21 cellular contexts compared by ENCODE assay signal in the genomic region with DNA sequence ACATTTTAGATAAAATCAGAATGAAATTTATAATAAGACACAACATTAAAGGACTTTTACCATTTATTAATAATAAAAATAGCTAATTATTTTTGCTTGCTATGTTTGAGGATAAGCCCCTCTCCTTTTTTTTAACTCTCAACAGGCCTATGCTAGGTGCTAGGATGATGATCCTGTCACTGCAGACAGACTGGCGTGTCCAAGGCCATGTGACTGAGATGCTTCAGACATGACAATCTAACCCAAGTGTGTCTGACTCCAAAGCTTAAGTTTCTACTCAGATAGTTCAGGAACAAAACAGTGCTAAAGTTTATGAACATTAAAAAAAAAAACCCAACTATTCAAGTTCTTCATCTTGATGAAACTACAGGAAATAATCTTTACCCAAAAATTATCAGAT. TPM values are rescaled to one million over a fixed set of nuclear protein-coding genes. Genes with fewer than 3 reads are reported as not detected.
DNase-seq lines count a peak whose midpoint lies in the region; ATAC-seq and TF ChIP-seq lines count a peak whose summit lies in the region.
"Had no signal": no experiment of that assay in that cellular context is flagged by ENCODE, and none has a peak within 500 bp of the region (broad histone marks: within the 10 kb centered on the region; RNA-seq: fewer than 3 reads in every experiment).

No MANE protein-coding gene starts in this region.

- H3K27ac Mint-ChIP-seq in CD4-positive, alpha-beta T cell, result peak overlapping the region; percentile 69
- H3K27ac Mint-ChIP-seq in central memory CD8-positive, alpha-beta T cell (ENCODE audit: low read depth), result peak overlapping the region; percentile 11
- H3K27ac Mint-ChIP-seq: GM23338 had no signal

- WGBS in psoas muscle, 3 donors, result 33 to 63% (median 45%) methylated on average over 1 of the region's 1 CpG

- H3K36me3 Mint-ChIP-seq in CD4-positive, alpha-beta T cell (ENCODE audit: low read depth), result no peaks in the 10 kb centered on the region
- no peaks in the 10 kb centered on the region for H3K36me3 Mint-ChIP-seq in central memory CD8-positive, alpha-beta T cell (ENCODE audit: insufficient read depth)
- H3K36me3 Mint-ChIP-seq: CD8-positive, alpha-beta memory T cell had no signal

- H3K36me3 ChIP-seq in psoas muscle (ENCODE audit: insufficient read depth in 1 of 2, low read depth in 1 of 2), result no peaks in the 10 kb centered on the region
- no peaks in the 10 kb centered on the region for H3K36me3 ChIP-seq in OCI-LY7 (ENCODE audit: insufficient read depth, low read length)
- H3K36me3 ChIP-seq: BLaER1, SJSA1 had no signal

- peaks cover 50% of the 10 kb centered on the region for H3K4me1 Mint-ChIP-seq in CD4-positive, alpha-beta T cell (ENCODE audit: low read depth)
- H3K4me1 Mint-ChIP-seq in central memory CD8-positive, alpha-beta T cell, result peaks cover 27% of the 10 kb centered on the region

- CTCF ChIA-PET in CD4-positive, alpha-beta T cell (lab: Charles Lee), result interaction anchor here (1.4 to 2.1 kb wide), 2 partner anchors 8 to 9 kb away, joined by 4 to 11 read pairs; no protein-coding TSS in a partner anchor
- CTCF ChIA-PET in OCI-LY7 (lab: Charles Lee; ENCODE audit: unreplicated experiment), result no interaction called here

- DNase-seq in CD4-positive, alpha-beta T cell, result no peak
- DNase-seq in central memory CD8-positive, alpha-beta T cell (ENCODE audit: low spot score in 2 of 2), result no peak
- DNase-seq in left ventricle myocardium superior (no peak), psoas muscle (no peak), NCI-H1694 treated with DMSO at 0.1 percent for 48 hours (lab: John Stamatoyannopoulos, UW) (no peak), OCI-LY7 (ENCODE audit: low spot score) (no peak)
- no peak for DNase-seq in activated CD8-positive, alpha-beta memory T cell treated with anti-CD3 and anti-CD28 coated beads for 24 hours
- DNase-seq: CD8-positive, alpha-beta memory T cell; DMS79; HCEC 1CT; MV-4-11; NCI-H187; NCI-H345; NCI-H524 treated with DMSO at 0.1 percent for 48 hours; PC-3; RPMI8226 had no signal

- no peaks in the 10 kb centered on the region for H3K27me3 ChIP-seq in CD4-positive, alpha-beta T cell (ENCODE audit: control insufficient read depth, insufficient read depth, low read length)
- H3K27me3 ChIP-seq in psoas muscle (ENCODE audit: insufficient read depth in 3 of 3, low read length in 2 of 3), result no peaks in the 10 kb centered on the region
- H3K27me3 ChIP-seq: BLaER1, SJSA1 had no signal

- peaks cover 13% of the 10 kb centered on the region for H3K4me1 ChIP-seq in psoas muscle
- H3K4me1 ChIP-seq in OCI-LY7 (ENCODE audit: insufficient read depth, low read length, poor library complexity, severe bottlenecking), result no peaks in the 10 kb centered on the region
- H3K4me1 ChIP-seq: A549, SJSA1 had no signal

- POLR2A ChIA-PET in CD4-positive, alpha-beta T cell (lab: Charles Lee), result interaction anchor here (1.0 to 1.3 kb wide), 2 partner anchors 9 to 11 kb away, joined by 3 to 6 read pairs; no protein-coding TSS in a partner anchor
- POLR2A ChIA-PET in OCI-LY7 (lab: Charles Lee), result interaction anchor here (0.6 to 1.1 kb wide), 2 partner anchors 112 to 114 kb away, joined by 3 to 4 read pairs; no protein-coding TSS in a partner anchor

- no peaks in the 10 kb centered on the region for H3K9me3 Mint-ChIP-seq in CD4-positive, alpha-beta T cell
- no peaks in the 10 kb centered on the region for H3K9me3 Mint-ChIP-seq in central memory CD8-positive, alpha-beta T cell
- H3K9me3 Mint-ChIP-seq: CD8-positive, alpha-beta memory T cell; GM23338 had no signal

- no peak for TF ChIP-seq CTCF in CD4-positive, alpha-beta T cell (IDR thresholded peaks at IDR 0.05)
- TF ChIP-seq CTCF in psoas muscle (IDR thresholded peaks at IDR 0.05) (no peak), OCI-LY7 (conservative IDR thresholded peaks at IDR 0.05; ENCODE audit: low read length) (no peak)

- no peak overlapping the region for H3K4me3 ChIP-seq in psoas muscle
- no peak overlapping the region for H3K4me3 ChIP-seq in OCI-LY7 (ENCODE audit: low read depth, low read length, poor library complexity, severe bottlenecking)
- H3K4me3 ChIP-seq: A549, BLaER1, GM23338, SJSA1 had no signal

- intact Hi-C loops in CD4-positive, alpha-beta T cell (cut with DNase I, micrococcal nuclease), result no loop called here
- intact Hi-C loops in left ventricle myocardium superior (cut with micrococcal nuclease), result no loop called here
- intact Hi-C loops in psoas muscle (cut with DNase I), result no loop called here
- intact Hi-C loops in OCI-LY7 (cut with micrococcal nuclease; ENCODE audit: unreplicated experiment), result no loop called here

- ATAC-seq in CD4-positive, alpha-beta T cell (ENCODE audit: poor library complexity), result no peak
- no peak for ATAC-seq in central memory CD8-positive, alpha-beta T cell (replicated peaks; ENCODE audit: extremely low read depth, poor library complexity, severe bottlenecking)
- ATAC-seq in left ventricle myocardium superior (peak; percentile 50), psoas muscle (peak in 3 of 4 donors; percentile 46 to 72 (median 66))
- ATAC-seq: A549, GM23338, PC-3 had no signal

- no peak overlapping the region for H3K27ac ChIP-seq in CD4-positive, alpha-beta T cell (ENCODE audit: low read depth, low read length)
- H3K27ac ChIP-seq in psoas muscle, result no peak overlapping the region
- no peak overlapping the region for H3K27ac ChIP-seq in OCI-LY7 (ENCODE audit: low read depth, low read length, poor library complexity, severe bottlenecking)
- H3K27ac ChIP-seq: A549, BLaER1, KMS-11, SJSA1 had no signal

- no peak overlapping the region for H2AFZ ChIP-seq in OCI-LY7 (ENCODE audit: low read length)
- H2AFZ ChIP-seq: GM23338 had no signal

- no peaks in the 10 kb centered on the region for H3K27me3 Mint-ChIP-seq in CD4-positive, alpha-beta T cell
- no peaks in the 10 kb centered on the region for H3K27me3 Mint-ChIP-seq in central memory CD8-positive, alpha-beta T cell
- H3K27me3 Mint-ChIP-seq: CD8-positive, alpha-beta memory T cell had no signal

- no peak overlapping the region for H3K4me2 ChIP-seq in OCI-LY7 (ENCODE audit: low read length)
- H3K4me2 ChIP-seq: A549, BLaER1, GM23338, KMS-11 had no signal

- H3K9me3 ChIP-seq in CD4-positive, alpha-beta T cell (ENCODE audit: control insufficient read depth, low read length), result no peaks in the 10 kb centered on the region
- H3K9me3 ChIP-seq in psoas muscle, result no peaks in the 10 kb centered on the region
- H3K9me3 ChIP-seq in OCI-LY7 (ENCODE audit: low read length), result no peaks in the 10 kb centered on the region
- H3K9me3 ChIP-seq: A549, SJSA1 had no signal

- no peaks in the 10 kb centered on the region for H3K79me2 ChIP-seq in OCI-LY7 (ENCODE audit: insufficient read depth, low read depth, low read length)

- no peaks in the 10 kb centered on the region for H3K9me2 ChIP-seq in OCI-LY7 (ENCODE audit: insufficient read depth, low read length)

- H4K20me1 ChIP-seq in OCI-LY7 (ENCODE audit: insufficient read depth, low read length), result no peaks in the 10 kb centered on the region
- H4K20me1 ChIP-seq: BLaER1 had no signal

- no peak overlapping the region for H3K4me3 Mint-ChIP-seq in CD4-positive, alpha-beta T cell
- no peak overlapping the region for H3K4me3 Mint-ChIP-seq in central memory CD8-positive, alpha-beta T cell
- H3K4me3 Mint-ChIP-seq: CD8-positive, alpha-beta memory T cell; GM23338 had no signal

- no TSS peak for BruUV-seq in OCI-LY7 (replicated peaks; lab: Mats Ljungman, UMichigan)

RNA-seq across cellular contexts. Expression of gene PPP1R13B, which starts 29.8 kb away (rescaled TPM):
- 10 to 100 TPM; 14.3 to 14.4 TPM for total RNA-seq in CD4-positive, alpha-beta T cell
- total RNA-seq in left ventricle myocardium superior, result 107 TPM
- total RNA-seq in psoas muscle, result 10 to 100 TPM; 12.8 to 17.9 (median 15.4) TPM
- polyA plus RNA-seq in psoas muscle, result 10 to 100 TPM in 1 of 3 donors, 1 to 10 TPM in 2; 4.7 to 13.3 (median 5.2) TPM
- 8.2 and 9.7 TPM in 2 replicates for total RNA-seq in OCI-LY7 (2014; rRNA removed; shearing (Covaris generic))
- 13.1 and 18.9 TPM in 2 replicates for total RNA-seq in OCI-LY7 (2022)

Comparison
In these comparisons a context has a peak if more than half of its experiments do, and no peak if none do; other contexts are left out.
1. ATAC-seq: peak in left ventricle myocardium superior (single experiment) and psoas muscle (3 of 4); none in CD4-positive, alpha-beta T cell (single experiment) and central memory CD8-positive, alpha-beta T cell (single experiment).